14 cellular contexts compared by ENCODE assay signal in the genomic region with DNA sequence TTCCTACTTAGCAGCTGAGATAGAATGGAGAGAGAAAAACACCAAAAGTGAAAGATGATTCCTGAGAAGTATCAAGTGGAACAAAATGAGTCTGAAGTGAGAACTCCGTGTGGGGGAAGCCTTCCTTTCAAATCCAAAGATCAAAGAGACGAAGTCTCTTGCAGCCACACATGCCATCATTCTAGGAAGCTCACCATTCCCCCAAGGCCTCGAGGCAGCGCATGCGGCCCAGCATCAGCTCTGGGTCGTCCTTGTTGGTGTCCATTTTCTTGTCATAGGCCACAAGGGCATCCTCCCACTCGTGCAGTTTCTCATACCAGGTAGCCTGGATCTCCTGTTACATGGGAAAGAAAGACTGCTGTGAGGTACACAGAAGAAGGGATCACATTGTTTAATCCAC. TPM values are rescaled to one million over a fixed set of nuclear protein-coding genes. Genes with fewer than 3 reads are reported as not detected.
DNase-seq lines count a peak whose midpoint lies in the region; ATAC-seq and TF ChIP-seq lines count a peak whose summit lies in the region.
"Had no signal": no experiment of that assay in that cellular context is flagged by ENCODE, and none has a peak within 500 bp of the region (broad histone marks: within the 10 kb centered on the region; RNA-seq: fewer than 3 reads in every experiment).

No MANE protein-coding gene starts in this region.

- H3K27ac ChIP-seq in breast epithelium (peak overlapping the region in 1 of 2 donors; percentile 35), testis (peak overlapping the region; percentile 33 to 79)
- H3K27ac ChIP-seq: SJCRH30 had no signal

- no peaks in the 10 kb centered on the region for H3K27me3 Mint-ChIP-seq in MCF 10A (ENCODE audit: insufficient read depth, unreplicated experiment)
- no peaks in the 10 kb centered on the region for H3K27me3 Mint-ChIP-seq in activated T-cell treated with anti-CD3 and anti-CD28 coated beads, Interleukin-2, amount 50 U/mL, for 72 hours (ENCODE audit: low read depth)
- H3K27me3 Mint-ChIP-seq in nephron progenitor cell (ENCODE audit: low read depth, poor library complexity) = no peaks in the 10 kb centered on the region
- peaks cover 0 to 2% (median 0%) of the 10 kb centered on the region in 3 donors for H3K27me3 Mint-ChIP-seq in CD14-positive monocyte (ENCODE audit: low read depth in 3 of 3)
- H3K27me3 Mint-ChIP-seq: dendritic cell treated with granulocyte-macrophage colony-stimulating factor and Interleukin-4, amounts not matched to agents 40 ng/mL and 50 ng/mL, for 4 days had no signal

- TF ChIP-seq POLR2A in breast epithelium (IDR thresholded peaks at IDR 0.05) = no peak
- no peak for TF ChIP-seq POLR2A in testis (IDR thresholded peaks at IDR 0.05)

- H3K27me3 ChIP-seq in breast epithelium = no peaks in the 10 kb centered on the region
- H3K27me3 ChIP-seq in testis = no peaks in the 10 kb centered on the region
- H3K27me3 ChIP-seq: SJCRH30 had no signal

- DNase-seq in MCF 10A (ENCODE audit: unreplicated experiment) = no peak
- no peak for DNase-seq in breast epithelium (ENCODE audit: low spot score in 2 of 2)
- peak in 1 of 2 donors; percentile 6 for DNase-seq in activated T-cell treated with anti-CD3 and anti-CD28 coated beads, Interleukin-2, amount 50 U/mL, for 72 hours
- DNase-seq in nephron progenitor cell = no peak
- DNase-seq in testis = no peak
- DNase-seq in NOMO-1 treated with DMSO at 0.1 percent for 48 hours (lab: John Stamatoyannopoulos, UW; ENCODE audit: unreplicated experiment) = no peak
- no peak for DNase-seq in CD14-positive monocyte (ENCODE audit: low spot score)
- DNase-seq in NCI-H2107 treated with DMSO at 0.1 percent for 48 hours (lab: John Stamatoyannopoulos, UW; ENCODE audit: unreplicated experiment) = no peak
- DNase-seq: activated naive CD4-positive, alpha-beta T cell treated with anti-CD3 and anti-CD28 coated beads, Interleukin-2, amount 50 U/mL, for 16 hours; Kasumi-1; NCI-H187 treated with DMSO at 0.1 percent for 48 hours; retina; SJCRH30 had no signal

- H3K4me1 ChIP-seq in breast epithelium = peaks cover 3% of the 10 kb centered on the region in 2 donors
- peaks cover 21% of the 10 kb centered on the region for H3K4me1 ChIP-seq in testis

- TF ChIP-seq CTCF in MCF 10A (IDR thresholded peaks at IDR 0.05; ENCODE audit: unreplicated experiment) (no peak), breast epithelium (IDR thresholded peaks at IDR 0.05) (no peak), nephron progenitor cell (IDR thresholded peaks at IDR 0.05) (no peak), testis (IDR thresholded peaks at IDR 0.05) (no peak), CD14-positive monocyte (IDR thresholded peaks at IDR 0.05) (no peak)

- H3K4me1 Mint-ChIP-seq in MCF 10A (ENCODE audit: insufficient read depth, unreplicated experiment) (peaks cover 22% of the 10 kb centered on the region), nephron progenitor cell (peaks cover 27% of the 10 kb centered on the region), CD14-positive monocyte (no peaks in the 10 kb centered on the region)
- peaks cover 27% of the 10 kb centered on the region for H3K4me1 Mint-ChIP-seq in activated T-cell treated with anti-CD3 and anti-CD28 coated beads, Interleukin-2, amount 50 U/mL, for 72 hours (ENCODE audit: low read depth)

- POLR2A ChIA-PET in MCF 10A (lab: Yijun Ruan, JAX) = interaction anchor here (1.7 kb wide), 1 partner anchor 23 kb away, joined by 5 read pairs; no protein-coding TSS in a partner anchor

- H3K9me3 ChIP-seq in breast epithelium (no peaks in the 10 kb centered on the region), testis (no peaks in the 10 kb centered on the region)
- H3K9me3 ChIP-seq: SJCRH30 had no signal

- intact Hi-C loops in MCF 10A (cut with micrococcal nuclease) (no loop called here), breast epithelium (cut with DNase I; ENCODE audit: low total_unique reads) (no loop called here), testis (cut with DNase I; ENCODE audit: low total_unique reads) (no loop called here), CD14-positive monocyte (cut with micrococcal nuclease) (no loop called here)

- CTCF ChIA-PET in MCF 10A (lab: Yijun Ruan, JAX) = interaction anchor here (0.6 to 0.7 kb wide), 2 partner anchors 118 to 120 kb away, joined by 3 read pairs; no protein-coding TSS in a partner anchor

- no peak overlapping the region for H3K4me3 Mint-ChIP-seq in MCF 10A (ENCODE audit: unreplicated experiment)
- peak overlapping the region in 1 of 2 donors; percentile 8 for H3K4me3 Mint-ChIP-seq in activated T-cell treated with anti-CD3 and anti-CD28 coated beads, Interleukin-2, amount 50 U/mL, for 72 hours
- no peak overlapping the region for H3K4me3 Mint-ChIP-seq in nephron progenitor cell
- no peak overlapping the region for H3K4me3 Mint-ChIP-seq in CD14-positive monocyte
- H3K4me3 Mint-ChIP-seq: dendritic cell treated with granulocyte-macrophage colony-stimulating factor and Interleukin-4, amounts not matched to agents 40 ng/mL and 50 ng/mL, for 4 days had no signal

- no TSS peak for BruUV-seq in MCF 10A (replicated peaks; lab: Mats Ljungman, UMichigan)

- peak overlapping the region; percentile 62 for H3K27ac Mint-ChIP-seq in MCF 10A (ENCODE audit: low read depth, unreplicated experiment)
- peak overlapping the region; percentile 43 for H3K27ac Mint-ChIP-seq in activated T-cell treated with anti-CD3 and anti-CD28 coated beads, Interleukin-2, amount 50 U/mL, for 72 hours
- H3K27ac Mint-ChIP-seq in nephron progenitor cell = peak overlapping the region; percentile 75
- H3K27ac Mint-ChIP-seq in CD14-positive monocyte = peak overlapping the region in 2 of 7 donors; percentile 26 to 34
- H3K27ac Mint-ChIP-seq: dendritic cell treated with granulocyte-macrophage colony-stimulating factor and Interleukin-4, amounts not matched to agents 40 ng/mL and 50 ng/mL, for 4 days had no signal

- no peak overlapping the region for H3K4me3 ChIP-seq in breast epithelium
- H3K4me3 ChIP-seq in testis = no peak overlapping the region
- H3K4me3 ChIP-seq: SJCRH30 had no signal

- peaks cover 45% of the 10 kb centered on the region for H3K36me3 Mint-ChIP-seq in MCF 10A (ENCODE audit: insufficient read depth, unreplicated experiment)
- H3K36me3 Mint-ChIP-seq in activated T-cell treated with anti-CD3 and anti-CD28 coated beads, Interleukin-2, amount 50 U/mL, for 72 hours (ENCODE audit: insufficient read depth in 2 of 2) = peaks cover 3 to 17% of the 10 kb centered on the region in 2 donors
- peaks cover 59% of the 10 kb centered on the region for H3K36me3 Mint-ChIP-seq in nephron progenitor cell (ENCODE audit: low read depth)
- peaks cover 66 to 67% of the 10 kb centered on the region in 2 donors for H3K36me3 Mint-ChIP-seq in CD14-positive monocyte

- WGBS in testis, 2 donors = 74 to 86% methylated on average over 7 of the region's 7 CpGs

- H3K9me3 Mint-ChIP-seq in MCF 10A (ENCODE audit: unreplicated experiment) (no peaks in the 10 kb centered on the region), nephron progenitor cell (peaks cover 9% of the 10 kb centered on the region), CD14-positive monocyte (peaks cover 0 to 2% (median 0%) of the 10 kb centered on the region in 7 donors)
- H3K9me3 Mint-ChIP-seq in activated T-cell treated with anti-CD3 and anti-CD28 coated beads, Interleukin-2, amount 50 U/mL, for 72 hours = no peaks in the 10 kb centered on the region
- H3K9me3 Mint-ChIP-seq: dendritic cell treated with granulocyte-macrophage colony-stimulating factor and Interleukin-4, amounts not matched to agents 40 ng/mL and 50 ng/mL, for 4 days had no signal

- ATAC-seq in activated T-cell treated with anti-CD3 and anti-CD28 coated beads, Interleukin-2, amount 50 U/mL, for 72 hours (replicated peaks in 1 of 2) = peak; percentile 36 to 64

- H3K36me3 ChIP-seq in breast epithelium (no peaks in the 10 kb centered on the region), testis (ENCODE audit: low read depth, missing control alignments) (no peaks in the 10 kb centered on the region)

RNA-seq across cellular contexts. Expression of gene ANGPTL7, which starts 32.2 kb away (rescaled TPM):
- not detected in 2 replicates for total RNA-seq in MCF 10A (2022)
- total RNA-seq in breast epithelium = 10 to 100 TPM in 2 of 3 donors, 1 to 10 TPM in 1; 6.6 to 30.3 (median 20.0) TPM
- total RNA-seq in activated T-cell treated with anti-CD3 and anti-CD28 coated beads, Interleukin-2, amount 50 U/mL, for 72 hours = not detected
- not detected for total RNA-seq in testis
- polyA plus RNA-seq in testis (ENCODE audit: insufficient read depth, low read depth, low replicate concordance) = 1.6 TPM
- polyA plus RNA-seq in CD14-positive monocyte = not detected
- total RNA-seq: SJCRH30 had no signal

RNA-seq across cellular contexts. Expression of gene EXOSC10, which starts 57.3 kb away (rescaled TPM):
- total RNA-seq in MCF 10A (2022) = 65.1 and 70.5 TPM in 2 replicates
- 10 to 100 TPM; 57.9 to 97.6 (median 77.7) TPM for total RNA-seq in breast epithelium
- 10 to 100 TPM; 70.2 to 84.6 TPM for total RNA-seq in activated T-cell treated with anti-CD3 and anti-CD28 coated beads, Interleukin-2, amount 50 U/mL, for 72 hours
- 10 to 100 TPM; 78.4 to 78.8 TPM for total RNA-seq in testis
- polyA plus RNA-seq in testis (ENCODE audit: insufficient read depth, low read depth, low replicate concordance) = 67.5 TPM
- polyA plus RNA-seq in CD14-positive monocyte = 10 to 100 TPM; 24.0 to 27.4 TPM
